Comparison of ENCODE assay signal across 23 cellular contexts in genomic region chr6:40192516-40192915, GRCh38.
A peak's percentile ranks its signal among the peaks of the same experiment; 100 is the strongest.
DNase-seq lines count a peak whose midpoint lies in the region; ATAC-seq and TF ChIP-seq lines count a peak whose summit lies in the region.
"Had no signal": no experiment of that assay in that cellular context is flagged by ENCODE, and none has a peak within 500 bp of the region (broad histone marks: within the 10 kb centered on the region; RNA-seq: fewer than 3 reads in every experiment).

No MANE protein-coding gene starts in this region.

- no peaks in the 10 kb centered on the region for H3K36me3 Mint-ChIP-seq in activated naive CD4-positive, alpha-beta T cell treated with anti-CD3 and anti-CD28 coated beads, Interleukin-2, amount 50 U/mL, for 24 hours
- no peaks in the 10 kb centered on the region for H3K36me3 Mint-ChIP-seq in activated naive CD4-positive, alpha-beta T cell treated with anti-CD3 and anti-CD28 coated beads for 36 hours (ENCODE audit: low read depth)
- H3K36me3 Mint-ChIP-seq: CD14-positive monocyte; CD4-positive, alpha-beta memory T cell; CD4-positive, CD25-positive, alpha-beta regulatory T cell; CD8-positive, alpha-beta memory T cell had no signal

- peak overlapping the region in 9 of 11 experiments; percentile 27 to 82 (median 65); a peak in 20 of 22 replicates for H3K4me2 ChIP-seq in BLaER1 treated with 17β-estradiol and CSF1 and Interleukin-3, amounts not matched to agents 10 nM and 100 nM

- no peak for ATAC-seq in GM18505 (IDR thresholded peaks at IDR 0.05; ENCODE audit: unreplicated experiment)
- ATAC-seq: GM12878 had no signal

- TF ChIP-seq POLR2A in spleen (IDR thresholded peaks at IDR 0.05) (no peak), GM18505 (IDR thresholded peaks at IDR 0.05; ENCODE audit: borderline replicate concordance, extremely low read depth, insufficient read depth, insufficient read length) (no peak)

- H4K20me1 ChIP-seq in BLaER1 treated with 17β-estradiol and CSF1 and Interleukin-3, amounts not matched to agents 10 nM and 100 nM, result no peaks in the 10 kb centered on the region

- H3K9ac ChIP-seq in BLaER1 treated with 17β-estradiol and CSF1 and Interleukin-3, amounts not matched to agents 10 nM and 100 nM, result no peak overlapping the region

- peak overlapping the region; percentile 49 for H3K27ac Mint-ChIP-seq in activated naive CD4-positive, alpha-beta T cell treated with anti-CD3 and anti-CD28 coated beads, Interleukin-2, amount 50 U/mL, for 24 hours
- no peak overlapping the region for H3K27ac Mint-ChIP-seq in activated naive CD4-positive, alpha-beta T cell treated with anti-CD3 and anti-CD28 coated beads for 36 hours
- H3K27ac Mint-ChIP-seq: CD14-positive monocyte; CD4-positive, alpha-beta memory T cell; CD4-positive, CD25-positive, alpha-beta regulatory T cell had no signal

- no peak overlapping the region for H3K4me3 ChIP-seq in BLaER1 treated with 17β-estradiol and CSF1 and Interleukin-3, amounts not matched to agents 10 nM and 100 nM
- no peak overlapping the region for H3K4me3 ChIP-seq in spleen
- H3K4me3 ChIP-seq: GM12878 had no signal

- peaks cover 9% of the 10 kb centered on the region for H3K27me3 Mint-ChIP-seq in activated naive CD4-positive, alpha-beta T cell treated with anti-CD3 and anti-CD28 coated beads, Interleukin-2, amount 50 U/mL, for 24 hours
- peaks cover 8% of the 10 kb centered on the region for H3K27me3 Mint-ChIP-seq in activated naive CD4-positive, alpha-beta T cell treated with anti-CD3 and anti-CD28 coated beads for 36 hours (ENCODE audit: low read depth)
- H3K27me3 Mint-ChIP-seq: CD4-positive, CD25-positive, alpha-beta regulatory T cell had no signal

- no peak overlapping the region for H3K27ac ChIP-seq in BLaER1 treated with 17β-estradiol and CSF1 and Interleukin-3, amounts not matched to agents 10 nM and 100 nM
- H3K27ac ChIP-seq in spleen, result no peak overlapping the region

- H3K9me3 ChIP-seq in BLaER1 treated with 17β-estradiol and CSF1 and Interleukin-3, amounts not matched to agents 10 nM and 100 nM (replicated peaks in 1 of 11), result peaks cover 0 to 7% (median 0%) of the 10 kb centered on the region in 11 experiments; a peak in 1 of 22 replicates
- peaks cover 0 to 3% (median 0%) of the 10 kb centered on the region in 8 donors for H3K9me3 ChIP-seq in spleen
- H3K9me3 ChIP-seq: BE2C had no signal

- CTCF ChIA-PET in activated naive CD4-positive, alpha-beta T cell treated with anti-CD3 and anti-CD28 coated beads for 36 hours (lab: Charles Lee), result no interaction called here

- H3K9me3 Mint-ChIP-seq in activated naive CD4-positive, alpha-beta T cell treated with anti-CD3 and anti-CD28 coated beads, Interleukin-2, amount 50 U/mL, for 24 hours, result no peaks in the 10 kb centered on the region
- H3K9me3 Mint-ChIP-seq in activated naive CD4-positive, alpha-beta T cell treated with anti-CD3 and anti-CD28 coated beads for 36 hours, result no peaks in the 10 kb centered on the region

- no peaks in the 10 kb centered on the region for H3K4me1 Mint-ChIP-seq in activated naive CD4-positive, alpha-beta T cell treated with anti-CD3 and anti-CD28 coated beads, Interleukin-2, amount 50 U/mL, for 24 hours
- H3K4me1 Mint-ChIP-seq in activated naive CD4-positive, alpha-beta T cell treated with anti-CD3 and anti-CD28 coated beads for 36 hours (ENCODE audit: low read depth), result no peaks in the 10 kb centered on the region
- H3K4me1 Mint-ChIP-seq: CD14-positive monocyte; CD4-positive, alpha-beta memory T cell; CD4-positive, CD25-positive, alpha-beta regulatory T cell; CD8-positive, alpha-beta memory T cell had no signal

- no peak overlapping the region for H3K4me3 Mint-ChIP-seq in activated naive CD4-positive, alpha-beta T cell treated with anti-CD3 and anti-CD28 coated beads, Interleukin-2, amount 50 U/mL, for 24 hours
- H3K4me3 Mint-ChIP-seq in activated naive CD4-positive, alpha-beta T cell treated with anti-CD3 and anti-CD28 coated beads for 36 hours, result no peak overlapping the region
- H3K4me3 Mint-ChIP-seq: CD14-positive monocyte; CD4-positive, alpha-beta memory T cell; CD4-positive, CD25-positive, alpha-beta regulatory T cell; CD8-positive, alpha-beta memory T cell had no signal

- intact Hi-C loops in activated naive CD4-positive, alpha-beta T cell treated with anti-CD3 and anti-CD28 coated beads for 36 hours (cut with micrococcal nuclease), result no loop called here
- intact Hi-C loops in spleen (cut with DNase I; ENCODE audit: low total_unique reads), result no loop called here

- WGBS in spleen, 5 donors, result 70 to 82% (median 70%) methylated on average over 4 of the region's 4 CpGs

- TF ChIP-seq CTCF in spleen (IDR thresholded peaks at IDR 0.05 in 8 of 11, conservative IDR thresholded peaks at IDR 0.05 in 3 of 11), result no peak

- no peaks in the 10 kb centered on the region for H3K27me3 ChIP-seq in BLaER1 treated with 17β-estradiol and CSF1 and Interleukin-3, amounts not matched to agents 10 nM and 100 nM
- H3K27me3 ChIP-seq in spleen (replicated peaks in 1 of 7), result peaks cover 0 to 5% (median 0%) of the 10 kb centered on the region in 7 donors

- H3K4me1 ChIP-seq in BLaER1 treated with 17β-estradiol and CSF1 and Interleukin-3, amounts not matched to agents 10 nM and 100 nM, result peaks cover 0 to 52% (median 46%) of the 10 kb centered on the region in 10 experiments; a peak in 17 of 20 replicates
- H3K4me1 ChIP-seq in spleen, result no peaks in the 10 kb centered on the region
- H3K4me1 ChIP-seq: BE2C had no signal

- no peaks in the 10 kb centered on the region for H3K36me3 ChIP-seq in BLaER1 treated with 17β-estradiol and CSF1 and Interleukin-3, amounts not matched to agents 10 nM and 100 nM
- H3K36me3 ChIP-seq in spleen, result no peaks in the 10 kb centered on the region
- H3K36me3 ChIP-seq: BE2C had no signal

- DNase-seq in activated naive CD4-positive, alpha-beta T cell treated with anti-CD3 and anti-CD28 coated beads for 36 hours, result no peak
- DNase-seq in islet precursor cell (peak; percentile 32), spleen (no peak), NCI-H187 (lab: John Stamatoyannopoulos, UW) (no peak)
- DNase-seq: 8988T; ACHN; BE2C; C1 segment of cervical spinal cord; CD4-positive, alpha-beta memory T cell; CD4-positive, CD25-positive, alpha-beta regulatory T cell; CD8-positive, alpha-beta memory T cell; COR-L47; DMS 273 treated with DMSO at 0.1 percent for 48 hours; DMS153; DMS53; DND-41; EL; GDM1 had no signal
